1 cellular context compared by ENCODE assay signal in genomic region chr4:139605516-139605915, GRCh38.
TF ChIP-seq lines count a peak whose summit lies in the region.

No MANE protein-coding gene starts in this region.

TF ChIP-seq in A549, 52 proteins besides CTCF, POLR2A, EP300 and RAD21 (continued from another document):
- TF ChIP-seq, protein P1, sequence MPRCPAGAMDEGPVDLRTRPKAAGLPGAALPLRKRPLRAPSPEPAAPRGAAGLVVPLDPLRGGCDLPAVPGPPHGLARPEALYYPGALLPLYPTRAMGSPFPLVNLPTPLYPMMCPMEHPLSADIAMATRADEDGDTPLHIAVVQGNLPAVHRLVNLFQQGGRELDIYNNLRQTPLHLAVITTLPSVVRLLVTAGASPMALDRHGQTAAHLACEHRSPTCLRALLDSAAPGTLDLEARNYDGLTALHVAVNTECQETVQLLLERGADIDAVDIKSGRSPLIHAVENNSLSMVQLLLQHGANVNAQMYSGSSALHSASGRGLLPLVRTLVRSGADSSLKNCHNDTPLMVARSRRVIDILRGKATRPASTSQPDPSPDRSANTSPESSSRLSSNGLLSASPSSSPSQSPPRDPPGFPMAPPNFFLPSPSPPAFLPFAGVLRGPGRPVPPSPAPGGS (IDR thresholded peaks at IDR 0.05): no peak
- TF ChIP-seq POLR2AphosphoS2 (conservative IDR thresholded peaks at IDR 0.05; ENCODE audit: low read length): no peak
- TF ChIP-seq MAZ (IDR thresholded peaks at IDR 0.05; ENCODE audit: borderline replicate concordance, low read depth, low read length): no peak
- no peak for TF ChIP-seq CHD2 (IDR thresholded peaks at IDR 0.05; ENCODE audit: low read length, partially characterized antibody)
- TF ChIP-seq CBX8 (IDR thresholded peaks at IDR 0.05): no peak
- no peak for TF ChIP-seq EHF (CRISPR knock-in tag; IDR thresholded peaks at IDR 0.05)
- TF ChIP-seq ELK1 (IDR thresholded peaks at IDR 0.05; ENCODE audit: low read depth, low read length): no peak
- TF ChIP-seq RCOR1 (IDR thresholded peaks at IDR 0.05; ENCODE audit: low read depth, low read length): no peak
- no peak for TF ChIP-seq CHD4 (IDR thresholded peaks at IDR 0.05; ENCODE audit: borderline replicate concordance)
- TF ChIP-seq JUN (IDR thresholded peaks at IDR 0.05): no peak
TF ChIP-seq in A549: peak in this region for 0.
